In genomic region chr4:112245383-112245782, GRCh38 we compare ENCODE assay signal across 22 cellular contexts. TPM values are rescaled to one million over a fixed set of nuclear protein-coding genes. Genes with fewer than 3 reads are reported as not detected.
DNase-seq lines count a peak whose midpoint lies in the region; ATAC-seq, FAIRE-seq and TF ChIP-seq lines count a peak whose summit lies in the region.
"Had no signal": no experiment of that assay in that cellular context is flagged by ENCODE, and none has a peak within 500 bp of the region (broad histone marks: within the 10 kb centered on the region; RNA-seq: fewer than 3 reads in every experiment).

No MANE protein-coding gene starts in this region.

- no peak for TF ChIP-seq RAD21 in HepG2 (CRISPR knock-in tag; IDR thresholded peaks at IDR 0.05)

- H3K9ac ChIP-seq in HepG2 (ENCODE audit: insufficient read depth, low read depth, low read length) (no peak overlapping the region), fibroblast of lung (ENCODE audit: insufficient read depth, low read length) (no peak overlapping the region)
- H3K9ac ChIP-seq: BLaER1 had no signal

- H3K27me3 ChIP-seq in HepG2 (ENCODE audit: control insufficient read depth in 1 of 2, insufficient read depth in 2 of 2, low read length in 2 of 2) (no peaks in the 10 kb centered on the region), right lobe of liver (no peaks in the 10 kb centered on the region), fibroblast of lung (ENCODE audit: control insufficient read depth, insufficient read depth, low read length) (no peaks in the 10 kb centered on the region), transverse colon (no peaks in the 10 kb centered on the region)
- H3K27me3 ChIP-seq: ascending aorta, BLaER1, colonic mucosa, heart left ventricle had no signal

- H3K9me3 ChIP-seq in HepG2 (ENCODE audit: low read length) (no peaks in the 10 kb centered on the region), right lobe of liver (no peaks in the 10 kb centered on the region), fibroblast of lung (ENCODE audit: control insufficient read depth, insufficient read depth, low read depth, low read length) (no peaks in the 10 kb centered on the region), transverse colon (no peaks in the 10 kb centered on the region)
- H3K9me3 ChIP-seq: ascending aorta, BLaER1, colonic mucosa, heart left ventricle had no signal

- no peaks in the 10 kb centered on the region for H3K4me1 ChIP-seq in HepG2 (ENCODE audit: insufficient read depth, low read length)
- H3K4me1 ChIP-seq in right lobe of liver: peaks cover 0 to 2% (median 0%) of the 10 kb centered on the region in 4 donors
- no peaks in the 10 kb centered on the region for H3K4me1 ChIP-seq in fibroblast of lung (ENCODE audit: control insufficient read depth, extremely low read depth, insufficient read depth, low read length)
- peaks cover 0 to under 1% (median 0%) of the 10 kb centered on the region in 4 donors for H3K4me1 ChIP-seq in transverse colon
- H3K4me1 ChIP-seq: ascending aorta, BLaER1, colonic mucosa had no signal

- TF ChIP-seq EP300 in HepG2 (IDR thresholded peaks at IDR 0.05; ENCODE audit: low read depth in 2 of 2, low read length in 2 of 2) (no peak), HepG2 (CRISPR knock-in tag; IDR thresholded peaks at IDR 0.05; ENCODE audit: borderline replicate concordance) (no peak), transverse colon (IDR thresholded peaks at IDR 0.05; ENCODE audit: low read depth) (no peak)

- H3K79me2 ChIP-seq in HepG2 (ENCODE audit: insufficient read depth, low read length): peaks cover 65% of the 10 kb centered on the region
- H3K79me2 ChIP-seq in fibroblast of lung (ENCODE audit: control insufficient read depth, insufficient read depth, low read length): no peaks in the 10 kb centered on the region

- CTCF ChIA-PET in HepG2 (lab: Yijun Ruan, JAX; ENCODE audit: low intra/inter-chr PET ratio, low total read pairs): no interaction called here

- POLR2A ChIA-PET in HepG2 (lab: Yijun Ruan, JAX): interaction anchor here (0.8 kb wide), 1 partner anchor 14 kb away, joined by 3 read pairs; the partner anchor contains the start of gene AP1AR

- no peak for FAIRE-seq in HepG2 (lab: Jason Lieb, UNC)
- no peak for FAIRE-seq in GM19239 (lab: Jason Lieb, UNC)
- FAIRE-seq: A204.1 had no signal

- TF ChIP-seq POLR2A in HepG2 (IDR thresholded peaks at IDR 0.05; ENCODE audit: insufficient read depth in 1 of 2, low read depth in 2 of 2, low read length in 2 of 2): no peak
- TF ChIP-seq POLR2A in right lobe of liver (IDR thresholded peaks at IDR 0.05): no peak
- no peak for TF ChIP-seq POLR2A in transverse colon (IDR thresholded peaks at IDR 0.05)

- TF ChIP-seq CTCF in HepG2 (CRISPR knock-in tag; IDR thresholded peaks at IDR 0.05): no peak
- peak in 1 of 4 donors; percentile 5 for TF ChIP-seq CTCF in right lobe of liver (IDR thresholded peaks at IDR 0.05)
- TF ChIP-seq CTCF in fibroblast of lung (conservative IDR thresholded peaks at IDR 0.05 in 1 of 2, IDR thresholded peaks at IDR 0.05 in 1 of 2; ENCODE audit: low read depth in 1 of 2, low read length in 2 of 2): peak; percentile 8 to 39
- no peak for TF ChIP-seq CTCF in transverse colon (IDR thresholded peaks at IDR 0.05)

- no peak overlapping the region for H3K4me2 ChIP-seq in HepG2 (ENCODE audit: low read depth, low read length)
- no peak overlapping the region for H3K4me2 ChIP-seq in fibroblast of lung (ENCODE audit: extremely low read depth, insufficient read depth, low read length)
- H3K4me2 ChIP-seq: BLaER1 had no signal

- no peak overlapping the region for H3K27ac ChIP-seq in HepG2 (ENCODE audit: extremely low read length, insufficient read depth, low read length)
- no peak overlapping the region for H3K27ac ChIP-seq in right lobe of liver
- H3K27ac ChIP-seq in fibroblast of lung (ENCODE audit: insufficient read depth, low read length): no peak overlapping the region
- H3K27ac ChIP-seq in transverse colon: no peak overlapping the region
- H3K27ac ChIP-seq: ascending aorta, BLaER1, colonic mucosa, heart left ventricle, VCaP had no signal

- in situ Hi-C loops in HepG2 (cut with HindIII; ENCODE audit: extremely low pct_ligation_motif_present, low pct_unique_long_range_greater_than_20kb): no loop called here
- in situ Hi-C loops in transverse colon (cut with MboI; ENCODE audit: low pct_ligation_motif_present in 1 of 4, low pct_unique_long_range_greater_than_20kb in 1 of 4, low sequenced_read_pairs in 3 of 4): loop anchor here in 1 of 4 donors (25.0 kb wide), 2 partner anchors 133 to 392 kb away; partner anchors contain the start of genes LARP7 and ZGRF1

- BruUV-seq in HepG2 (replicated peaks; lab: Mats Ljungman, UMichigan): no TSS peak

- WGBS in HepG2 (ENCODE audit: low lambda C conversion rate): 96% methylated on average over 2 of the region's 2 CpGs
- 97% methylated on average over 2 of the region's 2 CpGs for WGBS in right lobe of liver (ENCODE audit: insufficient coverage, low coverage, low lambda C conversion rate, missing lambda C conversion rate)
- WGBS in transverse colon (ENCODE audit: low coverage in 1 of 2), 2 donors: 97 to 100% methylated on average over 2 of the region's 2 CpGs

- intact Hi-C loops in HepG2 (cut with micrococcal nuclease; ENCODE audit: unreplicated experiment): no loop called here
- intact Hi-C loops in right lobe of liver (cut with DNase I): no loop called here
- intact Hi-C loops in transverse colon (cut with DNase I; ENCODE audit: low total_unique reads): no loop called here

- ATAC-seq in HepG2 (peak; percentile 60), right lobe of liver (no peak)
- ATAC-seq: activated naive CD4-positive, alpha-beta T cell treated with anti-CD3 and anti-CD28 coated beads, Interleukin-2, amount 50 U/mL, for 72 hours; heart left ventricle had no signal

- H3K36me3 ChIP-seq in HepG2 (replicated peaks in 1 of 2; ENCODE audit: control insufficient read depth in 1 of 2, insufficient read depth in 2 of 2, low read length in 2 of 2) (peaks cover 3 to 23% of the 10 kb centered on the region in 2 experiments; a peak in 4 of 5 replicates), right lobe of liver (no peaks in the 10 kb centered on the region), fibroblast of lung (ENCODE audit: control insufficient read depth, insufficient read depth, low read length) (no peaks in the 10 kb centered on the region), transverse colon (peaks cover 0 to 3% (median 0%) of the 10 kb centered on the region in 4 donors)
- H3K36me3 ChIP-seq: ascending aorta, colonic mucosa, heart left ventricle had no signal

- peaks cover under 1% of the 10 kb centered on the region; the same call in 1 of the 2 replicates for H4K20me1 ChIP-seq in HepG2 (ENCODE audit: insufficient read depth, low read length)
- H4K20me1 ChIP-seq in fibroblast of lung (ENCODE audit: control insufficient read depth, extremely low read depth, insufficient read depth, low read length): no peaks in the 10 kb centered on the region

- DNase-seq in HepG2 (ENCODE audit: low spot score) (no peak), right lobe of liver (no peak), amniotic epithelial cell (ENCODE audit: low read depth) (peak; percentile 43), fibroblast of lung (ENCODE audit: low read depth in 2 of 2) (peak in 1 of 2 donors; percentile 30), EL (no peak), GM19239 (ENCODE audit: insufficient read length, low spot score) (no peak), transverse colon (no peak)
- no peak for DNase-seq in stimulated activated CD4-positive, alpha-beta T cell treated with anti-CD3 and anti-CD28 coated beads, Interleukin-12 subunit alpha, Interleukin-12 subunit beta, amount 100 ng/mL, for 4 hours
- DNase-seq: activated CD4-positive, alpha-beta T cell treated with anti-CD3 and anti-CD28 coated beads, Interleukin-2, amount 50 U/mL, for 1 hour; colonic mucosa; DMS53; GF-D8; heart left ventricle; NCI-H1694; NCI-H2171; NCI-H524; RPMI8226 had no signal

- H3K4me3 ChIP-seq in HepG2 (replicated peaks in 1 of 3; ENCODE audit: insufficient read depth in 1 of 3, low read depth in 2 of 3, low read length in 3 of 3) (no peak overlapping the region), right lobe of liver (no peak overlapping the region), fibroblast of lung (replicated peaks in 1 of 4; ENCODE audit: control extremely low read depth in 1 of 4, insufficient read depth in 1 of 4, low read depth in 3 of 4, low read length in 4 of 4) (no peak overlapping the region), transverse colon (no peak overlapping the region)
- H3K4me3 ChIP-seq: ascending aorta, BLaER1, colonic mucosa, heart left ventricle had no signal

- H2AFZ ChIP-seq in HepG2 (ENCODE audit: low read length): no peak overlapping the region
- no peak overlapping the region for H2AFZ ChIP-seq in fibroblast of lung (ENCODE audit: low read length)

RNA-seq across cellular contexts. Expression of gene AP1AR, which starts 13.8 kb away (rescaled TPM):
- total RNA-seq in HepG2 (2016; rRNA removed; fragmentation: Illumina TruSeq; extraction: Trizol) (39.9 and 43.5 TPM in 2 replicates), right lobe of liver (10 to 100 TPM in 4 of 6 experiments, 1 to 10 TPM in 2; 9.2 to 13.8 (median 11.1) TPM), fibroblast of lung (22.1 and 30.9 TPM in 2 replicates), transverse colon (10 to 100 TPM in 3 of 4 donors, 1 to 10 TPM in 1; 9.8 to 41.8 (median 38.7) TPM)
- total RNA-seq in HepG2 (2016; cell fraction: cytosol; rRNA removed; fragmentation: Illumina TruSeq; extraction: Trizol; ENCODE audit: low read depth): 9.9 and 12.4 TPM in 2 replicates
- total RNA-seq in HepG2 (2016; cell fraction: insoluble cytoplasmic fraction; rRNA removed; fragmentation: Illumina TruSeq; extraction: Trizol): 37.3 and 48.0 TPM in 2 replicates
- total RNA-seq in HepG2 (2016; cell fraction: membrane; rRNA removed; fragmentation: Illumina TruSeq; extraction: Trizol): 32.1 and 34.9 TPM in 2 replicates
- total RNA-seq in HepG2 (2016; cell fraction: nucleus; rRNA removed; fragmentation: Illumina TruSeq; extraction: Trizol): 36.3 and 37.1 TPM in 2 replicates
- polyA plus RNA-seq in HepG2 (2011; rRNA removed) (18.7 and 24.9 TPM in 2 replicates), fibroblast of lung (8.4 and 9.4 TPM in 2 replicates)
- polyA plus RNA-seq in HepG2 (2011; cell fraction: cytosol; rRNA removed): 9.4 and 12.4 TPM in 2 replicates
- 16.5 and 18.1 TPM in 2 replicates for polyA plus RNA-seq in HepG2 (2011; cell fraction: nucleus; rRNA removed)
- 34.5 and 45.9 TPM in 2 replicates for polyA plus RNA-seq in HepG2 (2012)
- polyA plus RNA-seq in HepG2 (2016; cell fraction: cytosol; fragmentation: Illumina TruSeq; extraction: Trizol; ENCODE audit: low read depth): 5.6 and 9.0 TPM in 2 replicates
- polyA plus RNA-seq in HepG2 (2016; cell fraction: insoluble cytoplasmic fraction; fragmentation: Illumina TruSeq; extraction: Trizol; ENCODE audit: low read depth): 42.9 and 47.4 TPM in 2 replicates
- 18.8 and 22.4 TPM in 2 replicates for polyA plus RNA-seq in HepG2 (2016; cell fraction: membrane; fragmentation: Illumina TruSeq; extraction: Trizol; ENCODE audit: low read depth)
- polyA plus RNA-seq in HepG2 (2016; cell fraction: nucleus; fragmentation: Illumina TruSeq; extraction: Trizol; ENCODE audit: insufficient read depth, low read depth): 47.3 and 50.7 TPM in 2 replicates
- polyA minus RNA-seq in HepG2 (2011; rRNA and poly(A)+ RNA removed; ENCODE audit: low replicate concordance): 2.5 and 22.2 TPM in 2 replicates
- polyA minus RNA-seq in HepG2 (2011; cell fraction: cytosol; rRNA and poly(A)+ RNA removed): 30.6 and 31.0 TPM in 2 replicates
- 47.1 and 50.7 TPM in 2 replicates for polyA minus RNA-seq in HepG2 (2011; cell fraction: nucleus; rRNA and poly(A)+ RNA removed)
- polyA plus RNA-seq in fibroblast of lung (2012): 5.6 and 6.6 TPM in 2 replicates
- polyA minus RNA-seq in fibroblast of lung (ENCODE audit: low replicate concordance): 0.41 and 0.94 TPM in 2 replicates

RNA-seq across cellular contexts. Expression of gene TIFA, which starts 40.3 kb away (rescaled TPM):
- total RNA-seq in HepG2 (2016; rRNA removed; fragmentation: Illumina TruSeq; extraction: Trizol): 8.5 and 13.7 TPM in 2 replicates
- 1.8 and 2.6 TPM in 2 replicates for total RNA-seq in HepG2 (2016; cell fraction: cytosol; rRNA removed; fragmentation: Illumina TruSeq; extraction: Trizol; ENCODE audit: low read depth)
- total RNA-seq in HepG2 (2016; cell fraction: insoluble cytoplasmic fraction; rRNA removed; fragmentation: Illumina TruSeq; extraction: Trizol): 9.1 and 14.5 TPM in 2 replicates
- 7.0 and 9.0 TPM in 2 replicates for total RNA-seq in HepG2 (2016; cell fraction: membrane; rRNA removed; fragmentation: Illumina TruSeq; extraction: Trizol)
- total RNA-seq in HepG2 (2016; cell fraction: nucleus; rRNA removed; fragmentation: Illumina TruSeq; extraction: Trizol): 5.7 and 5.9 TPM in 2 replicates
- polyA plus RNA-seq in HepG2 (2011; rRNA removed): 2.6 and 2.9 TPM in 2 replicates
- polyA plus RNA-seq in HepG2 (2011; cell fraction: cytosol; rRNA removed): 1.5 and 1.7 TPM in 2 replicates
- polyA plus RNA-seq in HepG2 (2011; cell fraction: nucleus; rRNA removed): 0.35 and 0.57 TPM in 2 replicates
- polyA plus RNA-seq in HepG2 (2012): 3.3 and 6.0 TPM in 2 replicates
- polyA plus RNA-seq in HepG2 (2016; cell fraction: cytosol; fragmentation: Illumina TruSeq; extraction: Trizol; ENCODE audit: low read depth): 1.5 and 1.7 TPM in 2 replicates
- polyA plus RNA-seq in HepG2 (2016; cell fraction: insoluble cytoplasmic fraction; fragmentation: Illumina TruSeq; extraction: Trizol; ENCODE audit: low read depth): 11.1 and 15.7 TPM in 2 replicates
- 2.8 and 3.1 TPM in 2 replicates for polyA plus RNA-seq in HepG2 (2016; cell fraction: membrane; fragmentation: Illumina TruSeq; extraction: Trizol; ENCODE audit: low read depth)
- polyA plus RNA-seq in HepG2 (2016; cell fraction: nucleus; fragmentation: Illumina TruSeq; extraction: Trizol; ENCODE audit: insufficient read depth, low read depth): 4.0 and 7.8 TPM in 2 replicates
- polyA minus RNA-seq in HepG2 (2011; rRNA and poly(A)+ RNA removed; ENCODE audit: low replicate concordance): 2.2 and 3.3 TPM in 2 replicates
- 2.3 and 2.6 TPM in 2 replicates for polyA minus RNA-seq in HepG2 (2011; cell fraction: cytosol; rRNA and poly(A)+ RNA removed)
- 2.1 and 4.0 TPM in 2 replicates for polyA minus RNA-seq in HepG2 (2011; cell fraction: nucleus; rRNA and poly(A)+ RNA removed)
- total RNA-seq in right lobe of liver: 10 to 100 TPM in 1 of 6 experiments, 1 to 10 TPM in 5; 4.7 to 13.4 (median 5.5) TPM
- total RNA-seq in fibroblast of lung: 3.9 and 4.6 TPM in 2 replicates
- polyA plus RNA-seq in fibroblast of lung: 4.2 and 5.0 TPM in 2 replicates
- polyA plus RNA-seq in fibroblast of lung (2012): 4.0 and 4.4 TPM in 2 replicates
- 0.22 TPM in 1 of 2 replicates, not detected in the other for polyA minus RNA-seq in fibroblast of lung (ENCODE audit: low replicate concordance)
- total RNA-seq in transverse colon: 1 to 10 TPM in 2 of 4 donors, under 1 TPM in 2; 0.37 to 5.9 (median 1.0) TPM

RNA-seq across cellular contexts. Expression of gene ALPK1, which starts 51.8 kb away (rescaled TPM):
- total RNA-seq in HepG2 (2016; rRNA removed; fragmentation: Illumina TruSeq; extraction: Trizol) (1.3 and 1.5 TPM in 2 replicates), right lobe of liver (10 to 100 TPM in 3 of 6 experiments, 1 to 10 TPM in 3; 5.6 to 20.6 (median 9.9) TPM), fibroblast of lung (30.8 and 50.2 TPM in 2 replicates), transverse colon (10 to 100 TPM; 15.5 to 45.1 (median 27.4) TPM)
- 0.71 TPM in 1 of 2 replicates, not detected in the other for total RNA-seq in HepG2 (2016; cell fraction: cytosol; rRNA removed; fragmentation: Illumina TruSeq; extraction: Trizol; ENCODE audit: low read depth)
- 1.1 and 1.5 TPM in 2 replicates for total RNA-seq in HepG2 (2016; cell fraction: insoluble cytoplasmic fraction; rRNA removed; fragmentation: Illumina TruSeq; extraction: Trizol)
- total RNA-seq in HepG2 (2016; cell fraction: membrane; rRNA removed; fragmentation: Illumina TruSeq; extraction: Trizol): 0.37 and 1.0 TPM in 2 replicates
- 2.9 and 4.0 TPM in 2 replicates for total RNA-seq in HepG2 (2016; cell fraction: nucleus; rRNA removed; fragmentation: Illumina TruSeq; extraction: Trizol)
- polyA plus RNA-seq in HepG2 (2011; rRNA removed) (0.61 and 0.89 TPM in 2 replicates), fibroblast of lung (6.2 and 9.3 TPM in 2 replicates)
- polyA plus RNA-seq in HepG2 (2011; cell fraction: cytosol; rRNA removed): 0.31 and 0.38 TPM in 2 replicates
- 1.4 and 1.9 TPM in 2 replicates for polyA plus RNA-seq in HepG2 (2011; cell fraction: nucleus; rRNA removed)
- 0.63 and 0.75 TPM in 2 replicates for polyA plus RNA-seq in HepG2 (2012)
- 0.11 and 0.27 TPM in 2 replicates for polyA plus RNA-seq in HepG2 (2016; cell fraction: cytosol; fragmentation: Illumina TruSeq; extraction: Trizol; ENCODE audit: low read depth)
- polyA plus RNA-seq in HepG2 (2016; cell fraction: insoluble cytoplasmic fraction; fragmentation: Illumina TruSeq; extraction: Trizol; ENCODE audit: low read depth): 1.4 and 1.7 TPM in 2 replicates
- polyA plus RNA-seq in HepG2 (2016; cell fraction: membrane; fragmentation: Illumina TruSeq; extraction: Trizol; ENCODE audit: low read depth): 0.23 and 0.29 TPM in 2 replicates
- 2.0 and 2.4 TPM in 2 replicates for polyA plus RNA-seq in HepG2 (2016; cell fraction: nucleus; fragmentation: Illumina TruSeq; extraction: Trizol; ENCODE audit: insufficient read depth, low read depth)
- 0.46 and 5.3 TPM in 2 replicates for polyA minus RNA-seq in HepG2 (2011; rRNA and poly(A)+ RNA removed; ENCODE audit: low replicate concordance)
- 0.49 TPM in 1 of 2 replicates, not detected in the other for polyA minus RNA-seq in HepG2 (2011; cell fraction: cytosol; rRNA and poly(A)+ RNA removed)
- polyA minus RNA-seq in HepG2 (2011; cell fraction: nucleus; rRNA and poly(A)+ RNA removed): 7.2 and 8.0 TPM in 2 replicates
- polyA plus RNA-seq in fibroblast of lung (2012): 4.3 and 7.2 TPM in 2 replicates
- 2.9 and 3.9 TPM in 2 replicates for polyA minus RNA-seq in fibroblast of lung (ENCODE audit: low replicate concordance)

Comparison
In these comparisons a context has a peak if more than half of its experiments do, and no peak if none do; other contexts are left out.
1. CTCF ChIP-seq: peak in fibroblast of lung (2 of 2); none in HepG2 (single experiment) and transverse colon (0 of 5).